In genomic region chr3:57555316-57555715, GRCh38 we compare ENCODE assay signal across 8 cellular contexts. TPM values are rescaled to one million over a fixed set of nuclear protein-coding genes. Genes with fewer than 3 reads are reported as not detected.
DNase-seq lines count a peak whose midpoint lies in the region; ATAC-seq and TF ChIP-seq lines count a peak whose summit lies in the region.

No MANE protein-coding gene starts in this region.

- peaks cover 0 to 30% of the 10 kb centered on the region in 2 donors for H3K4me1 ChIP-seq in muscle layer of duodenum (ENCODE audit: control insufficient read depth in 1 of 2, insufficient read depth in 2 of 2, low read length in 2 of 2)

- peaks cover 9 to 17% of the 10 kb centered on the region in 2 donors for H3K36me3 Mint-ChIP-seq in CD14-positive monocyte

- peak overlapping the region; percentile 96 for H3K27ac ChIP-seq in cingulate gyrus (ENCODE audit: low read depth, low read length)
- peak overlapping the region; percentile 90 for H3K27ac ChIP-seq in muscle layer of duodenum (ENCODE audit: low read length)

- DNase-seq in CD14-positive monocyte (ENCODE audit: low spot score) (no peak), LNCaP clone FGC (ENCODE audit: low read depth) (no peak), kidney tubule cell (ENCODE audit: low spot score) (no peak), AML-193 (lab: John Stamatoyannopoulos, UW) (no peak), DMS114 treated with DMSO at 0.1 percent for 48 hours (lab: John Stamatoyannopoulos, UW; ENCODE audit: unreplicated experiment) (no peak)

- H3K9me3 Mint-ChIP-seq in CD14-positive monocyte, result no peaks in the 10 kb centered on the region

- intact Hi-C loops in CD14-positive monocyte (cut with micrococcal nuclease), result loop anchor here (5.0 kb wide), 2 partner anchors 42 to 202 kb away; partner anchors contain the start of genes ARF4 (in 1 of the 2) and SLMAP (in 1 of the 2)

- peaks cover 4 to 16% of the 10 kb centered on the region in 2 donors for H3K36me3 ChIP-seq in muscle layer of duodenum (ENCODE audit: control insufficient read depth in 1 of 2, insufficient read depth in 2 of 2, low read length in 2 of 2)

- TF ChIP-seq CTCF in CD14-positive monocyte (IDR thresholded peaks at IDR 0.05) (no peak), LNCaP clone FGC (IDR thresholded peaks at IDR 0.05; ENCODE audit: control insufficient read depth, extremely low read depth, insufficient read depth) (no peak)

- no peak for TF ChIP-seq POLR2A in GM18505 (IDR thresholded peaks at IDR 0.05; ENCODE audit: borderline replicate concordance, extremely low read depth, insufficient read depth, insufficient read length)

- H3K9me3 ChIP-seq in muscle layer of duodenum (ENCODE audit: control insufficient read depth in 1 of 2, low read length in 2 of 2), result no peaks in the 10 kb centered on the region

- H3K4me1 Mint-ChIP-seq in CD14-positive monocyte, result peaks cover 30% of the 10 kb centered on the region

- H3K4me3 Mint-ChIP-seq in CD14-positive monocyte, result peak overlapping the region; percentile 97 to 99

- H3K4me3 ChIP-seq in LNCaP clone FGC (ENCODE audit: low read depth, low read length), result peak overlapping the region; percentile 97
- peak overlapping the region; percentile 87 to 94 for H3K4me3 ChIP-seq in muscle layer of duodenum (ENCODE audit: low read depth in 1 of 2, low read length in 2 of 2)

- H3K27me3 Mint-ChIP-seq in CD14-positive monocyte (ENCODE audit: low read depth in 3 of 3), result peaks cover 0 to 1% (median 0%) of the 10 kb centered on the region in 3 donors

- no peaks in the 10 kb centered on the region for H3K27me3 ChIP-seq in muscle layer of duodenum (ENCODE audit: low read depth, low read length)

- peak overlapping the region; percentile 96 to 100 (median 99) for H3K27ac Mint-ChIP-seq in CD14-positive monocyte

- no peak for ATAC-seq in GM18505 (IDR thresholded peaks at IDR 0.05; ENCODE audit: unreplicated experiment)

RNA-seq across cellular contexts. Expression of gene PDE12, which starts 0.8 kb away (rescaled TPM):
- polyA plus RNA-seq in CD14-positive monocyte, result 10 to 100 TPM; 11.0 to 11.3 TPM

RNA-seq across cellular contexts. Expression of gene DNAH12, which starts 11.2 kb away (rescaled TPM):
- polyA plus RNA-seq in CD14-positive monocyte, result not detected

RNA-seq across cellular contexts. Expression of gene ARF4, which starts 41.8 kb away (rescaled TPM):
- 100 to 1,000 TPM; 224 to 229 TPM for polyA plus RNA-seq in CD14-positive monocyte
